Comparison of ENCODE assay signal across 16 cellular contexts in the genomic region with DNA sequence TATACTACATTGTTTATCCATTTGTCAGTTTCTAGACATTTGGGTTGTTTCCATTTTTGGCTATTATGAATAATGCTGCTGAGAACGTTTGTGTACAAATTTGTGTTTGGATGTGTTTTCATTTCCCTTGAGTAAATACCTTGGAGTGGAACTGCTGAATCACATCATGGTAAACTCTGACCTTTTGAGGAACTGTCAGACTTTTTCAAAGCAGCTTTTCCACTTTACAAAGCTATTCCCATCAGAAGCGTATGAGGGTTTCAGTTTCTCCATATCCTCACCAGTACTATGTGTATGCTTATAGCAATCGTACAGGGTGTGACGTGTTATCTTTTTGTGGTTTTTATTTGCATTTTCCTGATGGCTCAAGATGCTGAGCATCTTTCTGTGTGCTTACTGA.
DNase-seq lines count a peak whose midpoint lies in the region; ATAC-seq and TF ChIP-seq lines count a peak whose summit lies in the region.
"Had no signal": no experiment of that assay in that cellular context is flagged by ENCODE, and none has a peak within 500 bp of the region (broad histone marks: within the 10 kb centered on the region; RNA-seq: fewer than 3 reads in every experiment).

No MANE protein-coding gene starts in this region.

- ATAC-seq in HG02885 (IDR thresholded peaks at IDR 0.05; ENCODE audit: poor library complexity, unreplicated experiment) (peak; percentile 55), left lung (peak; percentile 46)
- ATAC-seq: heart left ventricle had no signal

- H3K27ac ChIP-seq in left lung: no peak overlapping the region
- H3K27ac ChIP-seq: heart left ventricle had no signal

- intact Hi-C loops in left lung (cut with DNase I): no loop called here

- no peak overlapping the region for H3K4me3 ChIP-seq in left lung
- H3K4me3 ChIP-seq: heart left ventricle, lung had no signal

- no peaks in the 10 kb centered on the region for H3K9me3 ChIP-seq in left lung
- H3K9me3 ChIP-seq: heart left ventricle had no signal

- no peaks in the 10 kb centered on the region for H3K36me3 ChIP-seq in left lung

- DNase-seq in EL (peak; percentile 18), amniotic epithelial cell (ENCODE audit: low read depth) (peak; percentile 78), left lung (no peak), cerebellum (ENCODE audit: low spot score) (no peak), LoVo (ENCODE audit: low spot score) (no peak), ecto neural progenitor cell (ENCODE audit: low spot score) (no peak)
- DNase-seq in stimulated activated CD4-positive, alpha-beta T cell treated with anti-CD3 and anti-CD28 coated beads, Interleukin-2, amount 100 ng/mL, for 24 hours: no peak
- DNase-seq: activated naive CD8-positive, alpha-beta T cell treated with anti-CD3 and anti-CD28 coated beads for 36 hours; GF-D8; heart left ventricle; Kasumi-1; NCI-H2171 treated with DMSO at 0.1 percent for 48 hours; occipital lobe; T1000 had no signal

- no peaks in the 10 kb centered on the region for H3K27me3 ChIP-seq in left lung
- H3K27me3 ChIP-seq: heart left ventricle had no signal

- TF ChIP-seq CTCF in left lung (IDR thresholded peaks at IDR 0.05): no peak

- H3K4me1 ChIP-seq in left lung: peaks cover 12 to 13% of the 10 kb centered on the region in 2 donors
- H3K4me1 ChIP-seq: heart left ventricle had no signal

Comparison
In these comparisons a context has a peak if more than half of its experiments do, and no peak if none do; other contexts are left out.
1. DNase-seq: peak in EL (single experiment) and amniotic epithelial cell (single experiment); none in left lung (0 of 2), stimulated activated CD4-positive, alpha-beta T cell treated with anti-CD3 and anti-CD28 coated beads, Interleukin-2, amount 100 ng/mL, for 24 hours (0 of 2), cerebellum (single experiment), LoVo (single experiment) and ecto neural progenitor cell (single experiment).